8 cellular contexts compared by ENCODE assay signal in the genomic region with DNA sequence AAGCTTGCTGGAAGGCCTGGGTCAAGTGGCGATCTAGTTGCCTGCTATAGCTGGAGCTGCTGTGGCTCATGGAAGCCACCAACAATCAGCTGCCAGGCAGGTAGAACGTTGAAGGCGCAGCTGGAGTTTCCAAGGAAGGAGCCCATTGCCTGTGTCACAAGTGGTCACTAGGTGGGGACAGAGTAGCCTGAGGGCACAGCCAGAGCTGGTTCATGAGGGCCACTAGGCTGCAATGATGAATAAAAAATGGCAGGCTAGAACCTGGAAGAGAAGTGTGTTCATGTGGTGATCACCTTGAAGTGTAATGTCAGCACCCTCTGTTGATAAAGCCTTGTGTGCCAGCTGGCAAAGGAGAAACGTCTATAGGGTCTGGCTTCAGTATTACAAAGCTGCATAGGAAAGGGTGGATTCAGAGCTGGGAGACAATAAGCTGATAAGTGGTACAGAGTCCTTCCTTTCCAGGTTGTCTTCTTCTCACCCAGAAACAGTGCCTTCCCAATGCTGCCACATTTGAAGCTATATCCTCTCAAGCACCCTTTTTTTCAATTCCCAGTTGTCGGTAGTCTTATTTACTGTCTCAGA.
DNase-seq lines count a peak whose midpoint lies in the region; ATAC-seq and TF ChIP-seq lines count a peak whose summit lies in the region.

No MANE protein-coding gene starts in this region.

- ATAC-seq in GM18517 (IDR thresholded peaks at IDR 0.05; ENCODE audit: unreplicated experiment) (peak; percentile 93), HG03103 (IDR thresholded peaks at IDR 0.05; ENCODE audit: low read depth, unreplicated experiment) (peak; percentile 68), HG03108 (IDR thresholded peaks at IDR 0.05; ENCODE audit: unreplicated experiment) (no peak)

- H4K20me1 ChIP-seq in osteoblast (ENCODE audit: insufficient read depth, low read length) = no peaks in the 10 kb centered on the region

- TF ChIP-seq CTCF in foreskin fibroblast (IDR thresholded peaks at IDR 0.05; ENCODE audit: low read depth, low read length) (peak; percentile 94), osteoblast (IDR thresholded peaks at IDR 0.05; ENCODE audit: extremely low read depth, low read depth, low read length) (peak; percentile 95)

- H3K79me2 ChIP-seq in osteoblast (ENCODE audit: insufficient read depth, low read length) = no peaks in the 10 kb centered on the region

- H3K27ac ChIP-seq in osteoblast (ENCODE audit: low read depth, low read length) = no peak overlapping the region

- no peak overlapping the region for H3K4me2 ChIP-seq in osteoblast (ENCODE audit: insufficient read depth, low read length)

- H3K4me3 ChIP-seq in foreskin fibroblast (ENCODE audit: low read depth in 1 of 2, low read length in 2 of 2) (no peak overlapping the region), osteoblast (ENCODE audit: insufficient read depth, low read length) (no peak overlapping the region)

- no peaks in the 10 kb centered on the region for H3K9me3 ChIP-seq in osteoblast (ENCODE audit: low read depth, low read length)

- H3K27me3 ChIP-seq in osteoblast (ENCODE audit: insufficient read depth, low read length) = no peaks in the 10 kb centered on the region

- no peaks in the 10 kb centered on the region for H3K36me3 ChIP-seq in osteoblast (ENCODE audit: insufficient read depth, low read length)

- peak; percentile 35 to 36 for DNase-seq in AML-193 (lab: John Stamatoyannopoulos, UW)
- DNase-seq in NCI-H2227 (lab: John Stamatoyannopoulos, UW; ENCODE audit: unreplicated experiment) = peak; percentile 61
- DNase-seq in activated CD4-positive, alpha-beta T cell treated with anti-CD3 and anti-CD28 coated beads, Interleukin-2, amount 50 U/mL, for 4 hours = peak; percentile 4 to 8
- peak; percentile 15 to 66 for DNase-seq in foreskin fibroblast
- DNase-seq in osteoblast (ENCODE audit: insufficient read length, low spot score, missing footprints) = peak; percentile 89

- no peak overlapping the region for H2AFZ ChIP-seq in osteoblast (ENCODE audit: low read length)

- no peaks in the 10 kb centered on the region for H3K4me1 ChIP-seq in osteoblast (ENCODE audit: insufficient read depth, low read length)

Comparison
In these comparisons a context has a peak if more than half of its experiments do, and no peak if none do; other contexts are left out.
1. DNase-seq: peak in every context shown above with its lines; median percentile 89 in osteoblast; 61 in NCI-H2227; 40 in foreskin fibroblast; 36 in AML-193; 6 in activated CD4-positive, alpha-beta T cell treated with anti-CD3 and anti-CD28 coated beads, Interleukin-2, amount 50 U/mL, for 4 hours.